In the genomic region with DNA sequence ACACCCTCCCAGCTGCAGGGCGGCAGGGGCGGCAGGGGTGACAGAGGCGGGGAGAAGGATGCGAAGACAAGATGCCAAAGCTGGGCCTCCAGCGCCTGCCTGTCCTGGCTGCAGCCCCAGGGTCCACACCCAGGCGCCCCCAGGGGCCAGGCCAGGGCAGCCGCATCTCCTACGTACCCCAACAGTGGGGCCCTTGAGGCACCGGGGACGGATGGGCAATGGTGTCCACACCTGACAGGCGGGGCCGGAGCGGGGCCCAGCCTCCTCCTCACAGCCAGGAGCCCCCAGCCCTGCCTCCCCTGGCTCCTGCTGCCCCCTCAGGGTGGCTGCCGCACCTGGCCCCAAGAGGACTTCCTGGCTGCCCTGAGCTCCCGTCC, we compare ENCODE assay signal across 26 cellular contexts. TPM values are rescaled to one million over a fixed set of nuclear protein-coding genes. Genes with fewer than 3 reads are reported as not detected.
DNase-seq lines count a peak whose midpoint lies in the region; ATAC-seq and TF ChIP-seq lines count a peak whose summit lies in the region.
"Had no signal": no experiment of that assay in that cellular context is flagged by ENCODE, and none has a peak within 500 bp of the region (broad histone marks: within the 10 kb centered on the region; RNA-seq: fewer than 3 reads in every experiment).

No MANE protein-coding gene starts in this region.

- no peak overlapping the region for H3K9ac ChIP-seq in H9 (ENCODE audit: extremely low read depth, insufficient read length, low read length)

- H3K27ac Mint-ChIP-seq in GM23338 = no peak overlapping the region
- H3K27ac Mint-ChIP-seq in H9 = no peak overlapping the region
- H3K27ac Mint-ChIP-seq: CD8-positive, alpha-beta T cell had no signal

- no peak overlapping the region for H2AFZ ChIP-seq in GM23338
- no peak overlapping the region for H2AFZ ChIP-seq in PC-9
- no peak overlapping the region for H2AFZ ChIP-seq in H9 (ENCODE audit: low read length)

- no peak overlapping the region for H2BK20ac ChIP-seq in H9 (ENCODE audit: low read depth, low read length, poor library complexity, severe bottlenecking)

- peak; percentile 4; the same call in 2 of the 3 replicates for ATAC-seq in GM23338
- ATAC-seq: CD8-positive, alpha-beta T cell had no signal

- no TSS peak for BruUV-seq in PC-9 (replicated peaks; lab: Mats Ljungman, UMichigan)

- H3K27me3 ChIP-seq in GM23338 (ENCODE audit: insufficient read depth) (no peaks in the 10 kb centered on the region), PC-9 (ENCODE audit: insufficient read depth, low read depth) (no peaks in the 10 kb centered on the region), H9 (ENCODE audit: insufficient read depth, low read length) (no peaks in the 10 kb centered on the region)

- H3K36me3 ChIP-seq in GM23338 (ENCODE audit: insufficient read depth) (no peaks in the 10 kb centered on the region), PC-9 (ENCODE audit: low read depth) (no peaks in the 10 kb centered on the region)

- H3K4me3 ChIP-seq in GM23338 = no peak overlapping the region
- no peak overlapping the region for H3K4me3 ChIP-seq in PC-9
- H3K4me3 ChIP-seq: A549 had no signal

- no peak overlapping the region for H2BK5ac ChIP-seq in H9 (ENCODE audit: insufficient read length, low read length)

- H3K79me2 ChIP-seq in GM23338 (replicated peaks; ENCODE audit: insufficient read depth) = 0 out of 2 replicates have a peak, but pooled peaks cover under 1% of the 10 kb centered on the region
- H3K79me2 ChIP-seq in PC-9 (ENCODE audit: low read depth) = peaks cover 19% of the 10 kb centered on the region
- no peaks in the 10 kb centered on the region for H3K79me2 ChIP-seq in H9 (ENCODE audit: insufficient read depth, low read length)

- H3K27me3 Mint-ChIP-seq in GM23338 (ENCODE audit: insufficient read depth, low read depth, poor library complexity) = peaks cover 6% of the 10 kb centered on the region
- no peaks in the 10 kb centered on the region; the same call in 1 of the 2 replicates for H3K27me3 Mint-ChIP-seq in H9 (ENCODE audit: low read depth)

- peak overlapping the region; percentile 100; the same call in 1 of the 2 replicates for H3K27ac ChIP-seq in C4-2B
- no peak overlapping the region for H3K27ac ChIP-seq in GM23338 (ENCODE audit: low read depth)
- no peak overlapping the region for H3K27ac ChIP-seq in PC-9
- H3K27ac ChIP-seq in H9 (ENCODE audit: insufficient read length, low read depth, low read length) = no peak overlapping the region

- H3K4ac ChIP-seq in H9 (ENCODE audit: low read depth, low read length) = no peak overlapping the region

- TF ChIP-seq CTCF in C4-2B (conservative IDR thresholded peaks at IDR 0.05) (no peak), GM23338 (conservative IDR thresholded peaks at IDR 0.05; ENCODE audit: low read depth in 2 of 2) (0 out of 4 replicates have a peak, but pooled peaks of 1 of the 2 experiments have one; percentile 3), PC-9 (conservative IDR thresholded peaks at IDR 0.05) (no peak), H9 (conservative IDR thresholded peaks at IDR 0.05) (no peak)

- H3T11ph ChIP-seq in H9 (ENCODE audit: low read length) = no peak overlapping the region

- no peak overlapping the region for H3K56ac ChIP-seq in H9 (ENCODE audit: insufficient read length, low read depth, low read length)

- H4K8ac ChIP-seq in H9 (replicated peaks; ENCODE audit: insufficient read length, low read depth, low read length) = no peak overlapping the region

- no peak overlapping the region for H3K18ac ChIP-seq in H9 (ENCODE audit: insufficient read length, low read depth, low read length)

- H3K36me3 Mint-ChIP-seq in GM23338 (ENCODE audit: low read depth) = peaks cover 5% of the 10 kb centered on the region
- peaks cover 3 to 7% (median 6%) of the 10 kb centered on the region in 3 experiments; a peak in 5 of 7 replicates for H3K36me3 Mint-ChIP-seq in H9 (ENCODE audit: insufficient read depth in 1 of 3, low read depth in 3 of 3)

- H3K23ac ChIP-seq in H9 (ENCODE audit: insufficient read length, low read depth, low read length) = no peak overlapping the region

- H3K4me1 ChIP-seq in GM23338 (ENCODE audit: insufficient read depth) (no peaks in the 10 kb centered on the region), PC-9 (replicated peaks; ENCODE audit: insufficient read depth) (peaks cover 41% of the 10 kb centered on the region), H9 (ENCODE audit: insufficient read depth, low read length) (no peaks in the 10 kb centered on the region)

- H3F3A ChIP-seq in GM23338 (replicated peaks; ENCODE audit: low read depth) (no peaks in the 10 kb centered on the region), PC-9 (ENCODE audit: insufficient read depth, low read depth) (peaks cover 41% of the 10 kb centered on the region; the same call in 1 of the 2 replicates)

- no peak overlapping the region for H3K4me2 ChIP-seq in GM23338
- H3K4me2 ChIP-seq in PC-9 = peak overlapping the region; percentile 93
- H3K4me2 ChIP-seq in H9 (ENCODE audit: insufficient read depth, insufficient read length, low read length) = no peak overlapping the region
- H3K4me2 ChIP-seq: A549 had no signal

- no peaks in the 10 kb centered on the region for H3K23me2 ChIP-seq in H9 (ENCODE audit: insufficient read length, low read depth, low read length, poor library complexity, severe bottlenecking)

- H3K14ac ChIP-seq in H9 (ENCODE audit: insufficient read depth, low read length) = no peak overlapping the region

- POLR2A ChIA-PET in PC-9 (lab: Charles Lee; ENCODE audit: unreplicated experiment) = no interaction called here

- no peaks in the 10 kb centered on the region for H3K9me3 ChIP-seq in PC-9 (ENCODE audit: insufficient read depth, low read depth)
- H3K9me3 ChIP-seq in H9 (ENCODE audit: control insufficient read depth, low read depth, low read length) = no peaks in the 10 kb centered on the region
- H3K9me3 ChIP-seq: A549, Caco-2 had no signal

- H3K9me2 ChIP-seq in GM23338 (ENCODE audit: insufficient read depth) (no peaks in the 10 kb centered on the region), PC-9 (ENCODE audit: insufficient read depth) (no peaks in the 10 kb centered on the region)

- H4K20me1 ChIP-seq in GM23338 (replicated peaks; ENCODE audit: insufficient read depth) = peaks cover under 1% of the 10 kb centered on the region; the same call in 1 of the 2 replicates
- no peaks in the 10 kb centered on the region for H4K20me1 ChIP-seq in PC-9 (ENCODE audit: insufficient read depth)
- no peaks in the 10 kb centered on the region for H4K20me1 ChIP-seq in H9 (ENCODE audit: control insufficient read depth, insufficient read depth, insufficient read length)

- no peak overlapping the region for H2AK5ac ChIP-seq in H9 (ENCODE audit: insufficient read length, low read length)

- CTCF ChIA-PET in PC-9 (lab: Charles Lee) = no interaction called here

- H2BK120ac ChIP-seq in H9 (ENCODE audit: low read depth, low read length, poor library complexity, severe bottlenecking) = no peak overlapping the region

- H3K4me1 Mint-ChIP-seq in GM23338 (peaks cover 2% of the 10 kb centered on the region; the same call in 1 of the 3 replicates), H9 (peaks cover 0 to 10% of the 10 kb centered on the region in 2 experiments)

- DNase-seq in GM23338 (ENCODE audit: low spot score) (no peak), PC-9 (no peak), iPS-NIHi11 (ENCODE audit: low spot score) (peak; percentile 68), mucosa of gallbladder (ENCODE audit: low spot score) (no peak), H9 (no peak)
- no peak for DNase-seq in stimulated activated CD4-positive, alpha-beta T cell treated with anti-CD3 and anti-CD28 coated beads, Interleukin-4, amount 100 ng/mL, for 1 hour
- DNase-seq: AML-193; C1 segment of cervical spinal cord; Caco-2; CD8-positive, alpha-beta T cell; DMS 273 treated with DMSO at 0.1 percent for 48 hours; DMS79; GOT3; Karpas-422; NCI-H1092; NCI-H1417 treated with DMSO at 0.1 percent for 48 hours; NCI-H1694 treated with DMSO at 0.1 percent for 48 hours; NCI-H2081; NCI-H2171; NCI-H226; NCI-H510A; NCI-H748 treated with DMSO at 0.1 percent for 48 hours; NK-92 treated with Interleukin-12 subunit alpha and Interleukin-12 subunit beta, amount 100 ng/mL, for 24 hours; T-helper 2 cell had no signal

- no peak overlapping the region for H2BK15ac ChIP-seq in H9 (ENCODE audit: low read depth, low read length)

- H3K79me1 ChIP-seq in H9 (ENCODE audit: insufficient read depth, low read depth, low read length, poor library complexity, severe bottlenecking) = no peaks in the 10 kb centered on the region

- WGBS in H9 (ENCODE audit: extremely low coverage, insufficient read length, low lambda C conversion rate) = no CpG with 5 or more reads among the region's 15 CpGs

- no peak overlapping the region for H4K91ac ChIP-seq in H9 (ENCODE audit: insufficient read length, low read depth, low read length)

- no peak overlapping the region for H4K5ac ChIP-seq in H9 (ENCODE audit: insufficient read length, low read depth, low read length)

- intact Hi-C loops in PC-9 (cut with micrococcal nuclease; ENCODE audit: unreplicated experiment) = loop anchor here (10.0 kb wide), 1 partner anchor 254 kb away; a partner anchor contains a TSS

- H3K4me3 Mint-ChIP-seq in GM23338 (no peak overlapping the region), H9 (no peak overlapping the region)
- H3K4me3 Mint-ChIP-seq: CD8-positive, alpha-beta T cell had no signal

- no peak overlapping the region for H2BK12ac ChIP-seq in H9 (ENCODE audit: insufficient read length, low read depth, low read length)

- H3K9me3 Mint-ChIP-seq in GM23338 (peaks cover under 1% of the 10 kb centered on the region; the same call in 1 of the 3 replicates), H9 (no peaks in the 10 kb centered on the region; a peak in 1 of 5 replicates)
- H3K9me3 Mint-ChIP-seq: CD8-positive, alpha-beta T cell had no signal

RNA-seq across cellular contexts. Expression of a gene that starts 7.2 kb away (rescaled TPM):
- total RNA-seq in GM23338 (2014; rRNA removed; shearing (Covaris generic)) = 26.5 and 33.5 TPM in 2 replicates
- 5.5 and 9.3 TPM in 2 replicates for polyA plus RNA-seq in GM23338 (2016; fragmentation: Nextera tagmentation; extraction: Ambion mirVana)
- total RNA-seq in PC-9 (2021) = 16.2 and 20.8 TPM in 2 replicates
- 16.1 TPM for total RNA-seq in mucosa of gallbladder
- 27.0 and 27.1 TPM in 2 replicates for total RNA-seq in H9 (2021)

RNA-seq across cellular contexts. Expression of a gene that starts 7.3 kb away (rescaled TPM):
- 3.0 and 4.1 TPM in 2 replicates for total RNA-seq in GM23338 (2014; rRNA removed; shearing (Covaris generic))
- polyA plus RNA-seq in GM23338 (2016; fragmentation: Nextera tagmentation; extraction: Ambion mirVana) = 4.1 and 4.2 TPM in 2 replicates
- total RNA-seq in PC-9 (2021) (5.2 and 11.8 TPM in 2 replicates), mucosa of gallbladder (4.9 TPM), H9 (2021) (4.4 and 4.7 TPM in 2 replicates)

RNA-seq across cellular contexts. Expression of a gene that starts 7.4 kb away (rescaled TPM):
- total RNA-seq in GM23338 (2014; rRNA removed; shearing (Covaris generic)) = 51.6 and 62.6 TPM in 2 replicates
- polyA plus RNA-seq in GM23338 (2016; fragmentation: Nextera tagmentation; extraction: Ambion mirVana) = 45.0 and 49.2 TPM in 2 replicates
- total RNA-seq in PC-9 (2021) = 133 and 139 TPM in 2 replicates
- total RNA-seq in mucosa of gallbladder = 190 TPM
- 82.0 and 84.7 TPM in 2 replicates for total RNA-seq in H9 (2021)

RNA-seq across cellular contexts. Expression of a gene that starts 25.3 kb away (rescaled TPM):
- not detected in 2 replicates for total RNA-seq in GM23338 (2014; rRNA removed; shearing (Covaris generic))
- not detected in 2 replicates for polyA plus RNA-seq in GM23338 (2016; fragmentation: Nextera tagmentation; extraction: Ambion mirVana)
- total RNA-seq in PC-9 (2021) (0.20 and 0.38 TPM in 2 replicates), mucosa of gallbladder (2.6 TPM), H9 (2021) (0.24 and 0.33 TPM in 2 replicates)
- total RNA-seq: Caco-2 had no signal
- polyA plus RNA-seq: A549 had no signal

RNA-seq across cellular contexts. Expression of a gene that starts 32.8 kb away (rescaled TPM):
- 0.58 and 1.5 TPM in 2 replicates for total RNA-seq in GM23338 (2014; rRNA removed; shearing (Covaris generic))
- polyA plus RNA-seq in GM23338 (2016; fragmentation: Nextera tagmentation; extraction: Ambion mirVana) = 0.56 and 1.1 TPM in 2 replicates
- 6.9 and 14.1 TPM in 2 replicates for total RNA-seq in PC-9 (2021)
- 1.1 TPM for total RNA-seq in mucosa of gallbladder
- 1.9 and 2.0 TPM in 2 replicates for total RNA-seq in H9 (2021)
- total RNA-seq: Caco-2 had no signal
- polyA plus RNA-seq: A549 had no signal
